In genomic region chr4:165737309-165737972, GRCh38 we compare ENCODE assay signal across 19 cellular contexts.
DNase-seq lines count a peak whose midpoint lies in the region; FAIRE-seq and TF ChIP-seq lines count a peak whose summit lies in the region.
"Had no signal": no experiment of that assay in that cellular context is flagged by ENCODE, and none has a peak within 500 bp of the region (broad histone marks: within the 10 kb centered on the region; RNA-seq: fewer than 3 reads in every experiment).

No MANE protein-coding gene starts in this region.

- FAIRE-seq in kidney (lab: Jason Lieb, UNC), result peak; percentile 35
- FAIRE-seq: D721Med, H1 had no signal

- no peaks in the 10 kb centered on the region for H3K9me3 Mint-ChIP-seq in MCF 10A (ENCODE audit: unreplicated experiment)

- H3K27me3 Mint-ChIP-seq in MCF 10A (ENCODE audit: insufficient read depth, unreplicated experiment), result no peaks in the 10 kb centered on the region

- H3K27ac ChIP-seq in breast epithelium (no peak overlapping the region), kidney (ENCODE audit: low read depth in 2 of 2, low read length in 2 of 2) (no peak overlapping the region), esophagus muscularis mucosa (replicated peaks in 1 of 4) (no peak overlapping the region)
- H3K27ac ChIP-seq: 22Rv1, HL-60 had no signal

- peak overlapping the region; percentile 93 for H3K27ac Mint-ChIP-seq in MCF 10A (ENCODE audit: low read depth, unreplicated experiment)
- H3K27ac Mint-ChIP-seq: CD14-positive monocyte; CD8-positive, alpha-beta T cell had no signal

- H3K9me3 ChIP-seq in breast epithelium, result no peaks in the 10 kb centered on the region
- H3K9me3 ChIP-seq in kidney (ENCODE audit: control insufficient read depth in 1 of 2, low read length in 2 of 2), result no peaks in the 10 kb centered on the region
- H3K9me3 ChIP-seq in esophagus muscularis mucosa, result no peaks in the 10 kb centered on the region

- TF ChIP-seq EP300 in esophagus muscularis mucosa (IDR thresholded peaks at IDR 0.05), result no peak

- TF ChIP-seq POLR2A in breast epithelium (IDR thresholded peaks at IDR 0.05) (no peak), esophagus muscularis mucosa (IDR thresholded peaks at IDR 0.05; ENCODE audit: low read depth) (no peak)

- CTCF ChIA-PET in MCF 10A (lab: Yijun Ruan, JAX), result interaction anchor here (0.6 to 1.4 kb wide), 3 partner anchors 38 to 392 kb away, joined by 3 to 5 read pairs (median 3); no protein-coding TSS in a partner anchor

- intact Hi-C loops in MCF 10A (cut with micrococcal nuclease) (no loop called here), breast epithelium (cut with DNase I; ENCODE audit: low total_unique reads) (no loop called here), kidney (cut with DNase I) (no loop called here), esophagus muscularis mucosa (cut with DNase I) (no loop called here)

- H3K4me3 ChIP-seq in breast epithelium (no peak overlapping the region), epithelial cell of esophagus (ENCODE audit: low read length) (no peak overlapping the region), kidney (ENCODE audit: low read length in 2 of 2) (no peak overlapping the region), esophagus muscularis mucosa (no peak overlapping the region)

- H3K27me3 ChIP-seq in breast epithelium (no peaks in the 10 kb centered on the region), esophagus muscularis mucosa (no peaks in the 10 kb centered on the region)

- DNase-seq in MCF 10A (ENCODE audit: unreplicated experiment) (peak; percentile 39), breast epithelium (ENCODE audit: low spot score in 2 of 2) (no peak), epithelial cell of esophagus (ENCODE audit: low read depth) (peak; percentile 19), kidney (no peak), midbrain (lab: John Stamatoyannopoulos, UW) (no peak), H4 (ENCODE audit: low spot score) (no peak), esophagus muscularis mucosa (ENCODE audit: extremely low spot score) (no peak)
- DNase-seq in activated effector memory CD4-positive, alpha-beta T cell treated with Interleukin-2 at 50 U/mL for 16 hours, result no peak
- DNase-seq: CD8-positive, alpha-beta T cell; COR-L47; DMS153; DMS79 treated with DMSO at 0.1 percent for 48 hours; EL; GDM1 had no signal

- no peaks in the 10 kb centered on the region for H3K4me1 ChIP-seq in breast epithelium
- no peaks in the 10 kb centered on the region for H3K4me1 ChIP-seq in kidney (ENCODE audit: control insufficient read depth in 1 of 2, insufficient read depth in 1 of 2, low read depth in 1 of 2, low read length in 2 of 2)
- no peaks in the 10 kb centered on the region for H3K4me1 ChIP-seq in esophagus muscularis mucosa

- TF ChIP-seq CTCF in MCF 10A (IDR thresholded peaks at IDR 0.05; ENCODE audit: unreplicated experiment) (no peak), breast epithelium (IDR thresholded peaks at IDR 0.05) (no peak), epithelial cell of esophagus (IDR thresholded peaks at IDR 0.05; ENCODE audit: insufficient read depth, low read depth, low read length, missing control alignments) (no peak), kidney (IDR thresholded peaks at IDR 0.05; ENCODE audit: borderline replicate concordance, extremely low read depth, insufficient read depth) (no peak), esophagus muscularis mucosa (IDR thresholded peaks at IDR 0.05) (no peak)

- no peak overlapping the region for H3K9ac ChIP-seq in kidney (ENCODE audit: low read length in 2 of 2)

- H3K36me3 ChIP-seq in breast epithelium, result no peaks in the 10 kb centered on the region
- no peaks in the 10 kb centered on the region for H3K36me3 ChIP-seq in kidney (ENCODE audit: control insufficient read depth in 1 of 2, insufficient read depth in 2 of 2, low read length in 2 of 2)
- H3K36me3 ChIP-seq in esophagus muscularis mucosa, result no peaks in the 10 kb centered on the region

- H3K4me1 Mint-ChIP-seq in MCF 10A (ENCODE audit: insufficient read depth, unreplicated experiment), result peaks cover 20% of the 10 kb centered on the region
- H3K4me1 Mint-ChIP-seq: CD14-positive monocyte had no signal

- BruUV-seq in MCF 10A (replicated peaks; lab: Mats Ljungman, UMichigan), result no TSS peak

- H3K36me3 Mint-ChIP-seq in MCF 10A (ENCODE audit: insufficient read depth, unreplicated experiment), result no peaks in the 10 kb centered on the region
- H3K36me3 Mint-ChIP-seq: CD14-positive monocyte; CD8-positive, alpha-beta T cell had no signal

- WGBS in esophagus muscularis mucosa, result 72% methylated on average over 1 of the region's 1 CpG

- POLR2A ChIA-PET in MCF 10A (lab: Yijun Ruan, JAX), result interaction anchor here (0.7 to 3.7 kb wide), 13 partner anchors 9 to 235 kb away, joined by 3 to 32 read pairs (median 4); no protein-coding TSS in a partner anchor

- no peak overlapping the region for H3K4me3 Mint-ChIP-seq in MCF 10A (ENCODE audit: unreplicated experiment)
- H3K4me3 Mint-ChIP-seq: CD14-positive monocyte; CD8-positive, alpha-beta T cell had no signal

Comparison
In these comparisons a context has a peak if more than half of its experiments do, and no peak if none do; other contexts are left out.
1. DNase-seq: peak in MCF 10A (single experiment) and epithelial cell of esophagus (single experiment); none in breast epithelium (0 of 2), kidney (single experiment), midbrain (single experiment), activated effector memory CD4-positive, alpha-beta T cell treated with Interleukin-2 at 50 U/mL for 16 hours (single experiment), H4 (single experiment) and esophagus muscularis mucosa (single experiment).